Comparison of ENCODE assay signal across 8 cellular contexts in the genomic region with DNA sequence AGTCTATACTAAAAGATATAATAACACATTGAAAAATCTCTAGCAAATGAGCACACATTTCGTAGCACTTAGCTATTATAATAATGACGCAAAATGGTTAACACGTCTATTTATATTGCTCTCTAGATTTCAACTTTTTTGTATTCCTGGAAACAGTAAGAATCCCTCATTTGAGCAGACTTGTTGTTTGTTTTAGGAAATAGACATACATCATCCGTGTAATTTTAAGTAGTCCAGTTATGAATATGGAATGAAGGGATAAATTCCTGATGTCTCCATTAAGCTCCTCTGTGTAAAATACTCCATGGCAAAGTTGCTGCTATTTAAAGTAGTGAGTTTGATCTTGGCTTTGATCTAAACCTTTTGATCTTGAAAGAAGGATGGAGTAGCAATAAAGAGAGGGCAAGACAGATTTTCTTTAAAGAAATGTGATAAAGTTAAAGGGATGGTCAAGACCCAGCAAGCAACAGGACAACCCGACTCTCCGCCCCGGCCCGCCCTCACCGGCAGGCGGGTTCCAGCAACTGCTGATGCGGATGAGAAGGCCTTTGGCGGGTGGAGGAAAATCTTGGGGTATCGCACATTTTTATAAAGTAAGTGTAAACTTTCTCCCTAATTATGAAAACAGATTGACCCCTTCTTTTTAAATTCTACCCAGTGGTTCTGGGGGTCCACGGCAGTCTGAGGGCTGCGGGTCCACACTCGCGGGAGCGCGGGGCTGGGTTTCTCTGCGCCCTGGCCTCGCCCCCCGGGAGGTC.
DNase-seq lines count a peak whose midpoint lies in the region; ATAC-seq and TF ChIP-seq lines count a peak whose summit lies in the region.

No MANE protein-coding gene starts in this region.

- peak overlapping the region; percentile 90 for H3K4me3 ChIP-seq in SJSA1
- peak overlapping the region; percentile 76 to 81 for H3K4me3 ChIP-seq in duodenal mucosa (ENCODE audit: low read depth in 1 of 2, low read length in 2 of 2)
- H3K4me3 ChIP-seq in lower lobe of right lung: peak overlapping the region; percentile 67

- H3K36me3 ChIP-seq in SJSA1: peaks cover 31% of the 10 kb centered on the region
- no peaks in the 10 kb centered on the region for H3K36me3 ChIP-seq in duodenal mucosa (ENCODE audit: control insufficient read depth in 1 of 2, insufficient read depth in 2 of 2, low read length in 2 of 2)
- no peaks in the 10 kb centered on the region for H3K36me3 ChIP-seq in lower lobe of right lung

- H3K27me3 ChIP-seq in SJSA1 (replicated peaks): no peaks in the 10 kb centered on the region
- peaks cover 0 to 5% of the 10 kb centered on the region in 2 donors for H3K27me3 ChIP-seq in duodenal mucosa (ENCODE audit: control insufficient read depth in 1 of 2, insufficient read depth in 2 of 2, low read length in 2 of 2)
- H3K27me3 ChIP-seq in lower lobe of right lung (ENCODE audit: low read depth): no peaks in the 10 kb centered on the region

- intact Hi-C loops in lower lobe of right lung (cut with DNase I): no loop called here

- peaks cover 24% of the 10 kb centered on the region for H3K4me1 ChIP-seq in SJSA1 (replicated peaks)
- peaks cover 14 to 20% of the 10 kb centered on the region in 2 donors for H3K4me1 ChIP-seq in duodenal mucosa (ENCODE audit: control insufficient read depth in 1 of 2, insufficient read depth in 2 of 2, low read length in 2 of 2)
- H3K4me1 ChIP-seq in lower lobe of right lung: peaks cover 33% of the 10 kb centered on the region

- peak; percentile 3 to 38 for DNase-seq in NOMO-1 (lab: John Stamatoyannopoulos, UW; ENCODE audit: unreplicated experiment in 2 of 2)
- no peak for DNase-seq in NOMO-1 treated with dmso at 0.1 percent for 144 hours (lab: John Stamatoyannopoulos, UW; ENCODE audit: unreplicated experiment)
- peak in 1 of 2 experiments; percentile 66 for DNase-seq in SJSA1 (ENCODE audit: low read depth in 1 of 2, low spot score in 2 of 2)
- DNase-seq in lower lobe of right lung: peak; percentile 71

- H3K9ac ChIP-seq in duodenal mucosa (ENCODE audit: low read depth in 1 of 2, low read length in 2 of 2): peak overlapping the region; percentile 63 to 79

- H3K27ac ChIP-seq in SJSA1: peak overlapping the region; percentile 83
- peak overlapping the region; percentile 92 for H3K27ac ChIP-seq in duodenal mucosa (ENCODE audit: low read depth, low read length)
- peak overlapping the region; percentile 96 for H3K27ac ChIP-seq in lower lobe of right lung
- peak overlapping the region; percentile 56 for H3K27ac ChIP-seq in temporal lobe (ENCODE audit: low read depth, low read length)

- no peaks in the 10 kb centered on the region for H3K9me3 ChIP-seq in SJSA1 (replicated peaks)
- H3K9me3 ChIP-seq in duodenal mucosa (ENCODE audit: control insufficient read depth in 1 of 2, low read length in 2 of 2): no peaks in the 10 kb centered on the region
- no peaks in the 10 kb centered on the region for H3K9me3 ChIP-seq in lower lobe of right lung

- no peak for TF ChIP-seq CTCF in lower lobe of right lung (IDR thresholded peaks at IDR 0.05)

- ATAC-seq in HG02798 (IDR thresholded peaks at IDR 0.05; ENCODE audit: poor library complexity, unreplicated experiment) (peak; percentile 27), lower lobe of right lung (peak; percentile 66 to 73), GM19328 (IDR thresholded peaks at IDR 0.05; ENCODE audit: unreplicated experiment) (no peak)
